Comparison of ENCODE assay signal across 1 cellular context in genomic region chr1:41662656-41663437, GRCh38.
TF ChIP-seq lines count a peak whose summit lies in the region.

No MANE protein-coding gene starts in this region.

TF ChIP-seq in HEK293, 187 proteins besides CTCF, POLR2A, EP300 and RAD21 (continued from another document):
- peak; percentile 61; the same call in 1 of the 2 replicates for TF ChIP-seq ZNF449 (tag by site-specific recombination; IDR thresholded peaks at IDR 0.05)
- TF ChIP-seq KLF16 (tag by site-specific recombination; IDR thresholded peaks at IDR 0.05), result peak; percentile 43; the same call in 1 of the 2 replicates
- TF ChIP-seq PRDM6 (tag by site-specific recombination; IDR thresholded peaks at IDR 0.05), result no peak
- TF ChIP-seq ZNF248 (tag by site-specific recombination; IDR thresholded peaks at IDR 0.05), result no peak
- no peak for TF ChIP-seq MYNN (tag by site-specific recombination; IDR thresholded peaks at IDR 0.05; ENCODE audit: borderline replicate concordance)
- TF ChIP-seq KLF7 (tag by site-specific recombination; IDR thresholded peaks at IDR 0.05; ENCODE audit: borderline replicate concordance), result no peak
- peak; percentile 74 for TF ChIP-seq ZBTB26 (tag by site-specific recombination; optimal IDR thresholded peaks at IDR 0.05)
- TF ChIP-seq ZNF223 (tag by site-specific recombination; IDR thresholded peaks at IDR 0.05), result no peak
- TF ChIP-seq ZNF426 (tag by site-specific recombination; IDR thresholded peaks at IDR 0.05), result no peak
- no peak for TF ChIP-seq ZNF747 (tag by site-specific recombination; IDR thresholded peaks at IDR 0.05)
- TF ChIP-seq KLF8 (tag by site-specific recombination; IDR thresholded peaks at IDR 0.05), result peak; percentile 54; the same call in 1 of the 2 replicates
- TF ChIP-seq ZNF354C (tag by site-specific recombination; IDR thresholded peaks at IDR 0.05; ENCODE audit: borderline replicate concordance, low read depth), result no peak
- no peak for TF ChIP-seq ZNF529 (tag by site-specific recombination; IDR thresholded peaks at IDR 0.05; ENCODE audit: insufficient replicate concordance)
- TF ChIP-seq ZBTB20 (tag by site-specific recombination; IDR thresholded peaks at IDR 0.05), result peak; percentile 92
- peak; percentile 96 for TF ChIP-seq ZIC2 (tag by site-specific recombination; IDR thresholded peaks at IDR 0.05)
- TF ChIP-seq ZNF175 (tag by site-specific recombination; IDR thresholded peaks at IDR 0.05), result no peak
- no peak for TF ChIP-seq ZNF112 (tag by site-specific recombination; IDR thresholded peaks at IDR 0.05)
- peak; percentile 80 for TF ChIP-seq ZBTB8A (tag by site-specific recombination; IDR thresholded peaks at IDR 0.05)
- no peak for TF ChIP-seq FEZF1 (tag by site-specific recombination; IDR thresholded peaks at IDR 0.05)
- TF ChIP-seq ZNF561 (tag by site-specific recombination; IDR thresholded peaks at IDR 0.05; ENCODE audit: borderline replicate concordance), result peak; percentile 55; the same call in 1 of the 2 replicates
- TF ChIP-seq ATF2 (tag by site-specific recombination; IDR thresholded peaks at IDR 0.05; ENCODE audit: low read depth), result no peak
- no peak for TF ChIP-seq OVOL3 (tag by site-specific recombination; IDR thresholded peaks at IDR 0.05)
- TF ChIP-seq ZNF221 (tag by site-specific recombination; IDR thresholded peaks at IDR 0.05; ENCODE audit: borderline replicate concordance), result no peak
- no peak for TF ChIP-seq ZFP3 (tag by site-specific recombination; IDR thresholded peaks at IDR 0.05; ENCODE audit: low read depth)
- TF ChIP-seq GLIS2 (tag by site-specific recombination; IDR thresholded peaks at IDR 0.05), result peak; percentile 91
- TF ChIP-seq ZNF16 (tag by site-specific recombination; IDR thresholded peaks at IDR 0.05; ENCODE audit: low read depth), result no peak
- peak; percentile 46; the same call in 1 of the 2 replicates for TF ChIP-seq ZNF398 (tag by site-specific recombination; IDR thresholded peaks at IDR 0.05)
- TF ChIP-seq ZNF341 (tag by site-specific recombination; IDR thresholded peaks at IDR 0.05; ENCODE audit: low read depth), result peak; percentile 93
- TF ChIP-seq SCRT2 (tag by site-specific recombination; IDR thresholded peaks at IDR 0.05), result no peak
- no peak for TF ChIP-seq ZNF274 (IDR thresholded peaks at IDR 0.05; ENCODE audit: low read length)
- no peak for TF ChIP-seq ZNF274 (tag by site-specific recombination; IDR thresholded peaks at IDR 0.05; ENCODE audit: borderline replicate concordance)
- no peak for TF ChIP-seq ZNF146 (tag by site-specific recombination; IDR thresholded peaks at IDR 0.05)
- TF ChIP-seq ZSCAN5A (tag by site-specific recombination; IDR thresholded peaks at IDR 0.05), result no peak
- TF ChIP-seq ZFP41 (tag by site-specific recombination; IDR thresholded peaks at IDR 0.05; ENCODE audit: borderline replicate concordance), result no peak
- peak; percentile 58; the same call in 1 of the 2 replicates for TF ChIP-seq KLF10 (tag by site-specific recombination; IDR thresholded peaks at IDR 0.05)
- TF ChIP-seq ZNF558 (tag by site-specific recombination; IDR thresholded peaks at IDR 0.05), result no peak
